19 cellular contexts compared by ENCODE assay signal in the genomic region with DNA sequence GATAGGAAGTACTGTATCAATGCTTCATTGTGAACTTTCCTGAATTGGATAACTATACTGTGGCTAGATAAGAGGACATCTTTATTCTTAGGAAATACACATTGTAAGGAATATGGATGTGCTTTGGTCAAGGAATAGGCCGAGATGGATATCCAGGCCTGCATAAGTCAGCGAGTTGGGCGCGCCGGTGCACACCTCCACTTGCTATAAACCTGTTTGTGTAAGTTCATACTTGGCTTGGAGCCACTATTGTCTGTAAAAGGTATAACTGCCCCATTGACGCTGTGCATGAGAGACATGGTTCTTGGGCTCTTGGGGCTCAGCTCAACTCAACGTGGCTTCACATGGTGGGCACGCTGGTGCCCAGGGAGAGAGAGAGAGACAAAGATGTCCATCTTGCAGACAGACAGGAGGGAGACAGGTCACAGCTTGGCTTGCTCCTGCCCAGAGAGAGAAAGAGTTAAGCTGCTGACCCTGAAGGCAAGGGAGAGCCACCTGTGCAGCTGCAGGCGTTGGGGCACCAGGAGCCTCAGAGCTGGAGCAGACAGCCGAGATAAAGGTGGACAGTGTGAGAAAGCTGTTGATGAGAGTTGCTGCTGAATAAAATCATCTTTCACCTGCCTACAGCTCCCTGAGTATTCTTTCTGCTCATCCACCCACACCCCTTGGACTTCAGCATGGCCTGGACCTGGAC. TPM values are rescaled to one million over a fixed set of nuclear protein-coding genes. Genes with fewer than 3 reads are reported as not detected.
"Had no signal": no experiment of that assay in that cellular context is flagged by ENCODE, and none has a peak within 500 bp of the region (broad histone marks: within the 10 kb centered on the region; RNA-seq: fewer than 3 reads in every experiment).

No MANE protein-coding gene starts in this region.

- ATAC-seq: activated T-cell treated with anti-CD3 and anti-CD28 coated beads, Interleukin-2, amount 50 U/mL, for 4 hours; WTC11 had no signal

- DNase-seq: activated CD4-positive, alpha-beta memory T cell treated with anti-CD3 and anti-CD28 coated beads for 36 hours; activated CD4-positive, alpha-beta T cell treated with anti-CD3 and anti-CD28 coated beads, Interleukin-2, amount 10 ng/mL, durations not matched to agents 7 days and 5 days; activated CD4-positive, CD25-positive, alpha-beta regulatory T cell treated with anti-CD3 and anti-CD28 coated beads, Interleukin-2, amount 50 U/mL, for 72 hours; activated CD8-positive, alpha-beta memory T cell treated with anti-CD3 and anti-CD28 coated beads for 24 hours; activated gamma-delta T cell; activated naive CD4-positive, alpha-beta T cell treated with anti-CD3 and anti-CD28 coated beads, Interleukin-2, amount 10 ng/mL, durations not matched to agents 7 days and 5 days; activated naive CD8-positive, alpha-beta T cell treated with anti-CD3 and anti-CD28 coated beads for 36 hours; activated T-cell treated with anti-CD3 and anti-CD28 coated beads, Interleukin-2, amount 50 U/mL, for 4 hours; brain microvascular endothelial cell; NCI-H1048; NCI-H1417; NCI-H1930; NCI-H446; NCI-H524; PC-9; SHP77 treated with DMSO at 0.1 percent for 48 hours had no signal

- H3K36me3 ChIP-seq: brain microvascular endothelial cell, cardiac muscle cell had no signal

- H3K27me3 ChIP-seq: brain microvascular endothelial cell, cardiac muscle cell had no signal

- H3K27ac ChIP-seq: brain microvascular endothelial cell, cardiac muscle cell, PC-9 had no signal

- H3K4me3 ChIP-seq: cardiac muscle cell, PC-9 had no signal

RNA-seq across cellular contexts. Expression of a gene that starts 34.1 kb away (rescaled TPM):
- total RNA-seq: M059J had no signal
